In the genomic region with DNA sequence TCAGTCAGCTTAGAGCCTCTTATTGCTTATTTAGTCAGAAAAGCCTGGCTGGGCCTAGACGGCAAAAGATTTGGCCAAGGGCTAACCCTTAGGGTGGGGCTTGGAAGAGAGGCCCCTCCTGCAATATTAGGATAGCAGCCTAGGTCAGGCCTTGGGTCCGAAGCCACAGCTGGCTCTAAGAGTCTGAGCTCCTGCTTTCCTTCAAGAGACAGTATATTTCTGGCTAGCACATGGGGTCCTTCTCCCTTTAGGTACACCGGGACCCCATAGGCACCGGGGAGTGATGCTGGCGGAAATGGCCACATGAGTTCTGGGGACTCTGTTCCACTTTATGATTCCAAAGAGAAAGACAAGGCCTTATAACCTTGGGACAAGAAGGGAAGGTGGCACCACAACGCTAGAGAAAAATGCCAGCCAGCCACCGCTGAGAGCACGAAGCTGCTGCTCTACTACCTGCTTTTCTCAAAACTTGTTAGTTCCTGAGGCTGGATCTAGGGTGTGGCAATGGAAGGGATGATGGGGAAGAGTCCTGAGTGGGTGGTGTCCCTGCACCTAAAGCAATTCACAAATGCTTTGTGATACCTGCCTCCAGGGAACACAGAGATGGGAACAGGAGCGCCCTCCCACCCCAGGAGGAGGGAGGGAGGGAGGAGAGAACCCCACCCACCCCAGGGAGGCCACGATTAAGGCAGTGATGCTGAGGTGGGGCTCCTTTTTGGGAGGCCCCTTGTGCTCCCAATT, we compare ENCODE assay signal across 16 cellular contexts.
"Had no signal": no experiment of that assay in that cellular context is flagged by ENCODE, and none has a peak within 500 bp of the region (broad histone marks: within the 10 kb centered on the region; RNA-seq: fewer than 3 reads in every experiment).

No MANE protein-coding gene starts in this region.

- H3K4me1 ChIP-seq: parathyroid adenoma had no signal

- H3K27ac ChIP-seq: hepatocyte, parathyroid adenoma, right lobe of liver, testis, uterus had no signal

- H3K4me3 ChIP-seq: esophagus squamous epithelium, hepatocyte, lung, right lobe of liver, testis, uterus had no signal

- DNase-seq: activated CD4-positive, alpha-beta T cell treated with anti-CD3 and anti-CD28 coated beads, Interleukin-2, amount 50 U/mL, for 48 hours; activated naive CD4-positive, alpha-beta T cell treated with anti-CD3 and anti-CD28 coated beads, Interleukin-2, amount 10 ng/mL, durations not matched to agents 7 days and 5 days; amygdala; esophagus squamous epithelium; foreskin fibroblast; midbrain; right lobe of liver; stimulated activated CD4-positive, alpha-beta T cell treated with anti-CD3 and anti-CD28 coated beads, Interleukin-2, amount 100 ng/mL, for 24 hours; stimulated activated naive CD8-positive, alpha-beta T cell treated with anti-CD3 and anti-CD28 coated beads, Interleukin-15, Interleukin-2, amounts not matched to agents 100 U/mL and 50 U/mL, for 24 hours; SW 1271; testis; uterus had no signal

- H3K9me3 ChIP-seq: esophagus squamous epithelium, right lobe of liver, testis, uterus had no signal

- H3K36me3 ChIP-seq: uterus had no signal

- ATAC-seq: activated CD4-positive, CD25-positive, alpha-beta regulatory T cell treated with anti-CD3 and anti-CD28 coated beads, Interleukin-2, amount 50 U/mL, for 24 hours; stimulated activated naive CD8-positive, alpha-beta T cell treated with anti-CD3 and anti-CD28 coated beads, Interleukin-15, Interleukin-2, amounts not matched to agents 100 U/mL and 50 U/mL, for 24 hours had no signal

- H3K27me3 ChIP-seq: esophagus squamous epithelium, hepatocyte, right lobe of liver, testis, uterus had no signal
